ENCODE assay signal across 9 cellular contexts in the genomic region with DNA sequence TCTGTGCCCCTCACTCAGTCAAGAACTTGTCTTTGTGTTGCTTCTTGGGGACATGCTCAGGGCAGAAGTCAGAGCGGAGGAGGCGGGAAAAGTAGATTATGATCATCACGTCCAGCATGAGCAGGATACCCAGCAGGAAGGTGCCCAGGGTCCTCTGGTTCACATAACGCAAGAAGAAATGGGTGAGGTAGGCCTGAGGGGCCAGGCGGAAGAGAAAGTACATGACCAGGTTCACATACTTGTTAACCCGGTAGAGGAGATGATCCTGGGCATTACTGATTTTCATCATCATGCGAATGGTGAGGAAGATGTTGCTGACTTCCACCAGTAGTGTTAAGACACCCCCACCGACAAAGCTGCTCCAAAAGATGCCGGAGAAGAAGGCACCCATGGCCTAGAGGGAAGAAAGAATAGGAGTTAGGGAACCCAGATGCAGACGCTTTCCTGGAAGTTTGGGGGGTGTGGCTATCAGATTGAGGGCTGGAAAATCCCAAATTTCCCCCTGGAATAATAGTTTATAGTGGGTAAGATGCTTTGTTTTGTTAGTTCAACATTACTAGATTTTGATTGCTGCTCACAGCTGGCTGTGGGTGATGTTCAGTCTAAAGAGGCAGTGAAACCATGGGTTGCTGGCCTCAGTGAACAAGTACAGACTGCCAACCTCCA. TPM values are rescaled to one million over a fixed set of nuclear protein-coding genes. Genes with fewer than 3 reads are reported as not detected.
A peak's percentile ranks its signal among the peaks of the same experiment; 100 is the strongest.
DNase-seq lines count a peak whose midpoint lies in the region; ATAC-seq and TF ChIP-seq lines count a peak whose summit lies in the region.
"Had no signal": no experiment of that assay in that cellular context is flagged by ENCODE, and none has a peak within 500 bp of the region (broad histone marks: within the 10 kb centered on the region; RNA-seq: fewer than 3 reads in every experiment).

No MANE protein-coding gene starts in this region.

- ATAC-seq in HG02571 (IDR thresholded peaks at IDR 0.05; ENCODE audit: unreplicated experiment) (no peak), HG02759 (IDR thresholded peaks at IDR 0.05; ENCODE audit: unreplicated experiment) (no peak)

- peaks cover 58% of the 10 kb centered on the region for H3K4me1 Mint-ChIP-seq in activated T-cell treated with anti-CD3 and anti-CD28 coated beads, Interleukin-2, amount 50 U/mL, for 24 hours (ENCODE audit: low read depth)
- peaks cover 47% of the 10 kb centered on the region for H3K4me1 Mint-ChIP-seq in T-helper 2 cell treated with Interferon-gamma antibody and Interleukin-4, amounts not matched to agents 5 μg/mL and 100 μg/mL, for 36 hours (ENCODE audit: low read depth)

- H3K4me3 ChIP-seq in fibroblast of mammary gland (ENCODE audit: control insufficient read depth, low read depth, low read length) (peak overlapping the region; percentile 73), suprapubic skin (peak overlapping the region; percentile 89)

- DNase-seq in activated T-cell treated with anti-CD3 and anti-CD28 coated beads, Interleukin-2, amount 50 U/mL, for 24 hours, result peak; percentile 60
- DNase-seq in activated T-cell treated with anti-CD3 and anti-CD28 coated beads for 4 hours (no peak), fibroblast of mammary gland (ENCODE audit: low read depth) (no peak), suprapubic skin (ENCODE audit: low spot score in 2 of 2) (no peak), GM10248 (ENCODE audit: extremely low spot score) (no peak)
- no peak for DNase-seq in T-helper 2 cell treated with Interferon-gamma antibody and Interleukin-4, amounts not matched to agents 5 μg/mL and 100 μg/mL, for 36 hours (ENCODE audit: low spot score)
- DNase-seq: NCI-H1048 had no signal

- peak overlapping the region; percentile 100 for H3K27ac Mint-ChIP-seq in activated T-cell treated with anti-CD3 and anti-CD28 coated beads, Interleukin-2, amount 50 U/mL, for 24 hours
- peak overlapping the region; percentile 85 for H3K27ac Mint-ChIP-seq in T-helper 2 cell treated with Interferon-gamma antibody and Interleukin-4, amounts not matched to agents 5 μg/mL and 100 μg/mL, for 36 hours

- 70% methylated on average over 10 of the region's 10 CpGs for WGBS in suprapubic skin

- CTCF ChIA-PET in GM10248 (lab: Yijun Ruan, JAX), result interaction anchor here (1.4 to 7.0 kb wide), 3 partner anchors 23 to 228 kb away, joined by 6 to 472 read pairs (median 39); partner anchors contain the start of genes PHF12 and TRAF4

- TF ChIP-seq POLR2A in suprapubic skin (IDR thresholded peaks at IDR 0.05), result no peak

- TF ChIP-seq EP300 in suprapubic skin (IDR thresholded peaks at IDR 0.05), result no peak

- TF ChIP-seq CTCF in fibroblast of mammary gland (conservative IDR thresholded peaks at IDR 0.05; ENCODE audit: control insufficient read depth, insufficient read depth, low read depth, low read length), result no peak
- no peak for TF ChIP-seq CTCF in suprapubic skin (IDR thresholded peaks at IDR 0.05)
- TF ChIP-seq CTCF in GM10248 (IDR thresholded peaks at IDR 0.05; ENCODE audit: control extremely low read depth, extremely low read depth, low read depth, missing control alignments), result no peak

- peak overlapping the region; percentile 99 for H3K27ac ChIP-seq in suprapubic skin

- H3K27me3 Mint-ChIP-seq in activated T-cell treated with anti-CD3 and anti-CD28 coated beads, Interleukin-2, amount 50 U/mL, for 24 hours, result no peaks in the 10 kb centered on the region
- no peaks in the 10 kb centered on the region for H3K27me3 Mint-ChIP-seq in T-helper 2 cell treated with Interferon-gamma antibody and Interleukin-4, amounts not matched to agents 5 μg/mL and 100 μg/mL, for 36 hours (ENCODE audit: low read depth)

- peak overlapping the region; percentile 100 for H3K4me3 Mint-ChIP-seq in activated T-cell treated with anti-CD3 and anti-CD28 coated beads, Interleukin-2, amount 50 U/mL, for 24 hours
- peak overlapping the region; percentile 88 for H3K4me3 Mint-ChIP-seq in T-helper 2 cell treated with Interferon-gamma antibody and Interleukin-4, amounts not matched to agents 5 μg/mL and 100 μg/mL, for 36 hours

- peaks cover 69% of the 10 kb centered on the region for H3K36me3 Mint-ChIP-seq in activated T-cell treated with anti-CD3 and anti-CD28 coated beads, Interleukin-2, amount 50 U/mL, for 24 hours (ENCODE audit: low read depth)
- H3K36me3 Mint-ChIP-seq in T-helper 2 cell treated with Interferon-gamma antibody and Interleukin-4, amounts not matched to agents 5 μg/mL and 100 μg/mL, for 36 hours (ENCODE audit: low read depth), result peaks cover 49% of the 10 kb centered on the region

- H3K9me3 ChIP-seq in suprapubic skin, result no peaks in the 10 kb centered on the region

- H3K27me3 ChIP-seq in suprapubic skin, result no peaks in the 10 kb centered on the region

- no peaks in the 10 kb centered on the region for H3K9me3 Mint-ChIP-seq in activated T-cell treated with anti-CD3 and anti-CD28 coated beads, Interleukin-2, amount 50 U/mL, for 24 hours
- no peaks in the 10 kb centered on the region for H3K9me3 Mint-ChIP-seq in T-helper 2 cell treated with Interferon-gamma antibody and Interleukin-4, amounts not matched to agents 5 μg/mL and 100 μg/mL, for 36 hours

- POLR2A ChIA-PET in GM10248 (lab: Yijun Ruan, JAX), result interaction anchor here (0.8 to 1.3 kb wide), 5 partner anchors 13 to 227 kb away, joined by 3 to 9 read pairs (median 4); partner anchors contain the start of genes PHF12, PROCA1 and TRAF4

- H3K4me1 ChIP-seq in suprapubic skin, result peaks cover 83% of the 10 kb centered on the region

- peaks cover 35% of the 10 kb centered on the region for H3K36me3 ChIP-seq in suprapubic skin

RNA-seq across cellular contexts. Expression of gene TLCD1, which starts 1.4 kb away (rescaled TPM):
- total RNA-seq in suprapubic skin, result 10 to 100 TPM in 3 of 4 donors, 1 to 10 TPM in 1; 6.9 to 25.0 (median 17.0) TPM

RNA-seq across cellular contexts. Expression of gene NEK8, which starts 4.0 kb away (rescaled TPM):
- total RNA-seq in suprapubic skin, result 1 to 10 TPM; 1.9 to 8.1 (median 6.0) TPM

RNA-seq across cellular contexts. Expression of gene RPL23A, which starts 4.8 kb away (rescaled TPM):
- total RNA-seq in suprapubic skin, result 100 to 1,000 TPM; 528 to 947 (median 789) TPM

RNA-seq across cellular contexts. Expression of gene RAB34, which starts 7.0 kb away (rescaled TPM):
- 10 to 100 TPM; 60.7 to 96.1 (median 77.6) TPM for total RNA-seq in suprapubic skin

RNA-seq across cellular contexts. Expression of gene PROCA1, which starts 12.9 kb away (rescaled TPM):
- 1 to 10 TPM in 1 of 4 donors, under 1 TPM in 1, not detected in 2; 0.36 to 6.2 TPM for total RNA-seq in suprapubic skin
